In genomic region chr1:202283991-202284390, GRCh38 we compare ENCODE assay signal across 10 cellular contexts. TPM values are rescaled to one million over a fixed set of nuclear protein-coding genes. Genes with fewer than 3 reads are reported as not detected.
DNase-seq lines count a peak whose midpoint lies in the region; ATAC-seq and TF ChIP-seq lines count a peak whose summit lies in the region.
"Had no signal": no experiment of that assay in that cellular context is flagged by ENCODE, and none has a peak within 500 bp of the region (broad histone marks: within the 10 kb centered on the region; RNA-seq: fewer than 3 reads in every experiment).

No MANE protein-coding gene starts in this region.

- H2AFZ ChIP-seq in GM23248 (no peak overlapping the region), smooth muscle cell (ENCODE audit: low read depth) (no peak overlapping the region)

- no peaks in the 10 kb centered on the region for H4K20me1 ChIP-seq in GM23248 (ENCODE audit: insufficient read depth)
- H4K20me1 ChIP-seq in smooth muscle cell (ENCODE audit: low read depth): no peaks in the 10 kb centered on the region

- H3K9me2 ChIP-seq in GM23248 (ENCODE audit: insufficient read depth): no peaks in the 10 kb centered on the region

- 39% methylated on average over 4 of the region's 4 CpGs for WGBS in GM23248 (ENCODE audit: low coverage in 1 of 2, low lambda C conversion rate in 2 of 2, missing lambda C conversion rate in 2 of 2), 2 experiments
- 46% methylated on average over 4 of the region's 4 CpGs for WGBS in smooth muscle cell (ENCODE audit: low lambda C conversion rate)

- H3K36me3 ChIP-seq in GM23248 (ENCODE audit: low read depth) (no peaks in the 10 kb centered on the region), SJSA1 (no peaks in the 10 kb centered on the region), smooth muscle cell (ENCODE audit: low read depth) (no peaks in the 10 kb centered on the region)

- peaks cover 55% of the 10 kb centered on the region for H3K4me1 ChIP-seq in GM23248 (ENCODE audit: insufficient read depth)
- H3K4me1 ChIP-seq in SJSA1 (replicated peaks): peaks cover 53% of the 10 kb centered on the region
- H3K4me1 ChIP-seq in smooth muscle cell (ENCODE audit: low read depth): peaks cover 9% of the 10 kb centered on the region

- H3K9ac ChIP-seq in GM23248: no peak overlapping the region
- H3K9ac ChIP-seq in smooth muscle cell (ENCODE audit: low read depth): no peak overlapping the region

- peak overlapping the region; percentile 39 for H3K4me2 ChIP-seq in GM23248 (ENCODE audit: unreplicated experiment)
- H3K4me2 ChIP-seq in smooth muscle cell: peak overlapping the region; percentile 64

- H3K27ac ChIP-seq in GM23248 (no peak overlapping the region), SJSA1 (no peak overlapping the region), smooth muscle cell (ENCODE audit: low read depth) (no peak overlapping the region)
- H3K27ac ChIP-seq: dorsolateral prefrontal cortex had no signal

- ATAC-seq in HG03565 (IDR thresholded peaks at IDR 0.05; ENCODE audit: unreplicated experiment) (no peak), HG02884 (IDR thresholded peaks at IDR 0.05; ENCODE audit: unreplicated experiment) (no peak)

- in situ Hi-C loops in GM23248 (cut with MboI): no loop called here

- H3K9me3 ChIP-seq in GM23248 (ENCODE audit: low read depth) (no peaks in the 10 kb centered on the region), SJSA1 (replicated peaks) (no peaks in the 10 kb centered on the region), smooth muscle cell (replicated peaks; ENCODE audit: low read depth) (no peaks in the 10 kb centered on the region)

- H3K79me2 ChIP-seq in GM23248 (ENCODE audit: insufficient read depth): no peaks in the 10 kb centered on the region
- H3K79me2 ChIP-seq in smooth muscle cell (ENCODE audit: low read depth): no peaks in the 10 kb centered on the region

- TF ChIP-seq CTCF in fibroblast of mammary gland (conservative IDR thresholded peaks at IDR 0.05; ENCODE audit: control insufficient read depth, insufficient read depth, low read depth, low read length) (no peak), smooth muscle cell (IDR thresholded peaks at IDR 0.05; ENCODE audit: borderline replicate concordance, insufficient read depth, poor library complexity, severe bottlenecking) (no peak)

- H3K27me3 ChIP-seq in GM23248 (replicated peaks; ENCODE audit: insufficient read depth) (no peaks in the 10 kb centered on the region), SJSA1 (replicated peaks) (no peaks in the 10 kb centered on the region), smooth muscle cell (ENCODE audit: low read depth) (no peaks in the 10 kb centered on the region)
- H3K27me3 ChIP-seq: dorsolateral prefrontal cortex had no signal

- H3F3A ChIP-seq in GM23248 (ENCODE audit: insufficient read depth): peaks cover 38% of the 10 kb centered on the region
- H3F3A ChIP-seq in smooth muscle cell (ENCODE audit: low read depth): no peaks in the 10 kb centered on the region

- H3K4me3 ChIP-seq in GM23248: no peak overlapping the region
- H3K4me3 ChIP-seq in SJSA1: no peak overlapping the region
- no peak overlapping the region for H3K4me3 ChIP-seq in fibroblast of mammary gland (ENCODE audit: control insufficient read depth, low read depth, low read length)
- H3K4me3 ChIP-seq in smooth muscle cell: no peak overlapping the region
- H3K4me3 ChIP-seq: dorsolateral prefrontal cortex had no signal

- DNase-seq in GM23248 (peak; percentile 83), SJSA1 (ENCODE audit: low read depth in 1 of 2, low spot score in 2 of 2) (peak; percentile 38 to 59), fibroblast of mammary gland (ENCODE audit: low read depth) (peak; percentile 91), smooth muscle cell (lab: John Stamatoyannopoulos, UW; ENCODE audit: unreplicated experiment) (no peak), cerebellum (ENCODE audit: low spot score) (no peak), NCI-H526 treated with DMSO at 0.1 percent for 48 hours (lab: John Stamatoyannopoulos, UW) (no peak)
- DNase-seq: activated naive CD4-positive, alpha-beta T cell treated with anti-CD3 and anti-CD28 coated beads, Interleukin-2, amount 50 U/mL, for 16 hours; dorsolateral prefrontal cortex had no signal

RNA-seq across cellular contexts. Expression of gene UBE2T, which starts 57.7 kb away (rescaled TPM):
- 12.5 and 18.9 TPM in 2 replicates for total RNA-seq in GM23248 (2014; rRNA removed; shearing (Covaris generic))
- polyA plus RNA-seq in GM23248 (2016; fragmentation: Nextera tagmentation; extraction: Ambion mirVana) (39.6 and 41.1 TPM in 2 replicates), smooth muscle cell (20.7 and 21.0 TPM in 2 replicates)
- total RNA-seq in SJSA1 (2014; rRNA removed; shearing (Covaris generic)): 204 and 269 TPM in 2 replicates
- total RNA-seq in smooth muscle cell (17.9 and 26.2 TPM in 2 replicates), cerebellum (20.1 TPM)

Comparison
In these comparisons a context has a peak if more than half of its experiments do, and no peak if none do; other contexts are left out.
1. DNase-seq: peak in GM23248 (single experiment), SJSA1 (2 of 2) and fibroblast of mammary gland (single experiment); none in smooth muscle cell (single experiment), cerebellum (single experiment) and NCI-H526 treated with DMSO at 0.1 percent for 48 hours (single experiment).